Comparison of ENCODE assay signal across 9 cellular contexts in genomic region chr3:17039579-17039978, GRCh38.
A peak's percentile ranks its signal among the peaks of the same experiment; 100 is the strongest.
DNase-seq lines count a peak whose midpoint lies in the region; ATAC-seq and TF ChIP-seq lines count a peak whose summit lies in the region.
"Had no signal": no experiment of that assay in that cellular context is flagged by ENCODE, and none has a peak within 500 bp of the region (broad histone marks: within the 10 kb centered on the region; RNA-seq: fewer than 3 reads in every experiment).

No MANE protein-coding gene starts in this region.

- no peaks in the 10 kb centered on the region for H3K4me1 ChIP-seq in uterus

- ATAC-seq in GM21447 (IDR thresholded peaks at IDR 0.05; ENCODE audit: unreplicated experiment) = no peak

- TF ChIP-seq POLR2A in uterus (IDR thresholded peaks at IDR 0.05) = no peak

- H3K27me3 ChIP-seq in AG04450 (ENCODE audit: control insufficient read depth, insufficient read depth, low read length) = no peaks in the 10 kb centered on the region
- no peaks in the 10 kb centered on the region for H3K27me3 ChIP-seq in uterus

- peaks cover 41% of the 10 kb centered on the region for H3K4me1 Mint-ChIP-seq in activated T-helper 2 cell treated with anti-CD3 and anti-CD28 coated beads, Interferon-gamma antibody, Interleukin-2, Interleukin-4, amounts not matched to agents 10 μg/mL and 5 μg/mL and 100 μg/mL, durations not matched to agents 14 hours and 24 hours and 36 hours (ENCODE audit: low read depth)
- peaks cover 56 to 80% of the 10 kb centered on the region in 2 donors for H3K4me1 Mint-ChIP-seq in immature natural killer cell

- H3K9me3 ChIP-seq in AG04450 (ENCODE audit: control insufficient read depth, insufficient read depth, low read length) (no peaks in the 10 kb centered on the region), uterus (no peaks in the 10 kb centered on the region)

- H3K27ac ChIP-seq in AG04450 (ENCODE audit: low read depth, low read length) (no peak overlapping the region), uterus (no peak overlapping the region)
- H3K27ac ChIP-seq: HL-60 had no signal

- H3K27ac Mint-ChIP-seq in activated T-helper 2 cell treated with anti-CD3 and anti-CD28 coated beads, Interferon-gamma antibody, Interleukin-2, Interleukin-4, amounts not matched to agents 10 μg/mL and 5 μg/mL and 100 μg/mL, durations not matched to agents 14 hours and 24 hours and 36 hours = peak overlapping the region; percentile 42
- peak overlapping the region; percentile 24 to 81 (median 76) for H3K27ac Mint-ChIP-seq in immature natural killer cell

- H3K9me3 Mint-ChIP-seq in activated T-helper 2 cell treated with anti-CD3 and anti-CD28 coated beads, Interferon-gamma antibody, Interleukin-2, Interleukin-4, amounts not matched to agents 10 μg/mL and 5 μg/mL and 100 μg/mL, durations not matched to agents 14 hours and 24 hours and 36 hours = no peaks in the 10 kb centered on the region
- H3K9me3 Mint-ChIP-seq in immature natural killer cell = no peaks in the 10 kb centered on the region

- H3K36me3 Mint-ChIP-seq in activated T-helper 2 cell treated with anti-CD3 and anti-CD28 coated beads, Interferon-gamma antibody, Interleukin-2, Interleukin-4, amounts not matched to agents 10 μg/mL and 5 μg/mL and 100 μg/mL, durations not matched to agents 14 hours and 24 hours and 36 hours (ENCODE audit: low read depth) = peaks cover 26% of the 10 kb centered on the region
- H3K36me3 Mint-ChIP-seq in immature natural killer cell = peaks cover 10 to 18% (median 12%) of the 10 kb centered on the region in 3 donors

- POLR2A ChIA-PET in AG04450 (lab: Yijun Ruan, JAX) = no interaction called here

- intact Hi-C loops in activated T-helper 2 cell treated with anti-CD3 and anti-CD28 coated beads, Interferon-gamma antibody, Interleukin-2, Interleukin-4, amounts not matched to agents 10 μg/mL and 5 μg/mL and 100 μg/mL, durations not matched to agents 14 hours and 24 hours and 36 hours (cut with micrococcal nuclease) = loop anchor here (10.0 kb wide), 1 partner anchor 735 kb away; no protein-coding TSS in a partner anchor
- intact Hi-C loops in uterus (cut with DNase I; ENCODE audit: low total_unique reads) = no loop called here

- DNase-seq in AG04450 (ENCODE audit: low read depth, low spot score) = peak; percentile 46
- peak; percentile 78 for DNase-seq in HFF-Myc (ENCODE audit: extremely low read depth, low read depth)
- no peak for DNase-seq in activated T-helper 2 cell treated with anti-CD3 and anti-CD28 coated beads, Interferon-gamma antibody, Interleukin-2, Interleukin-4, amounts not matched to agents 10 μg/mL and 5 μg/mL and 100 μg/mL, durations not matched to agents 14 hours and 24 hours and 36 hours (ENCODE audit: low spot score)
- DNase-seq in immature natural killer cell = no peak
- DNase-seq in effector CD4-positive, alpha-beta T cell = no peak
- DNase-seq in stimulated activated CD4-positive, alpha-beta T cell treated with anti-CD3 and anti-CD28 coated beads, Interleukin-2, amount 100 ng/mL, for 48 hours = no peak
- no peak for DNase-seq in uterus

- 0 out of 2 replicates have a peak, but pooled peaks have one; percentile 2 for TF ChIP-seq CTCF in AG04450 (IDR thresholded peaks at IDR 0.05; ENCODE audit: low read depth, low read length)
- no peak for TF ChIP-seq CTCF in HFF-Myc (IDR thresholded peaks at IDR 0.05; ENCODE audit: low read depth, low read length, missing control alignments)
- TF ChIP-seq CTCF in uterus (IDR thresholded peaks at IDR 0.05) = no peak

- no peak overlapping the region for H3K4me3 ChIP-seq in AG04450 (ENCODE audit: low read depth, low read length)
- H3K4me3 ChIP-seq in HFF-Myc (replicated peaks; ENCODE audit: low read depth, low read length) = no peak overlapping the region
- no peak overlapping the region for H3K4me3 ChIP-seq in uterus

- CTCF ChIA-PET in AG04450 (lab: Charles Lee) = no interaction called here

- H3K27me3 Mint-ChIP-seq in activated T-helper 2 cell treated with anti-CD3 and anti-CD28 coated beads, Interferon-gamma antibody, Interleukin-2, Interleukin-4, amounts not matched to agents 10 μg/mL and 5 μg/mL and 100 μg/mL, durations not matched to agents 14 hours and 24 hours and 36 hours (ENCODE audit: low read depth) = no peaks in the 10 kb centered on the region
- H3K27me3 Mint-ChIP-seq in immature natural killer cell (ENCODE audit: low read depth in 3 of 3) = no peaks in the 10 kb centered on the region

- no peaks in the 10 kb centered on the region for H3K36me3 ChIP-seq in uterus

- H3K4me3 Mint-ChIP-seq in activated T-helper 2 cell treated with anti-CD3 and anti-CD28 coated beads, Interferon-gamma antibody, Interleukin-2, Interleukin-4, amounts not matched to agents 10 μg/mL and 5 μg/mL and 100 μg/mL, durations not matched to agents 14 hours and 24 hours and 36 hours (ENCODE audit: low read depth) = no peak overlapping the region
- peak overlapping the region in 3 of 5 donors; percentile 28 to 49 (median 31) for H3K4me3 Mint-ChIP-seq in immature natural killer cell

Comparison
In these comparisons a context has a peak if more than half of its experiments do, and no peak if none do; other contexts are left out.
1. DNase-seq: peak in AG04450 (single experiment) and HFF-Myc (single experiment); none in activated T-helper 2 cell treated with anti-CD3 and anti-CD28 coated beads, Interferon-gamma antibody, Interleukin-2, Interleukin-4, amounts not matched to agents 10 μg/mL and 5 μg/mL and 100 μg/mL, durations not matched to agents 14 hours and 24 hours and 36 hours (single experiment), immature natural killer cell (0 of 3), effector CD4-positive, alpha-beta T cell (single experiment), stimulated activated CD4-positive, alpha-beta T cell treated with anti-CD3 and anti-CD28 coated beads, Interleukin-2, amount 100 ng/mL, for 48 hours (0 of 2) and uterus (0 of 2).